8 cellular contexts compared by ENCODE assay signal in the genomic region with DNA sequence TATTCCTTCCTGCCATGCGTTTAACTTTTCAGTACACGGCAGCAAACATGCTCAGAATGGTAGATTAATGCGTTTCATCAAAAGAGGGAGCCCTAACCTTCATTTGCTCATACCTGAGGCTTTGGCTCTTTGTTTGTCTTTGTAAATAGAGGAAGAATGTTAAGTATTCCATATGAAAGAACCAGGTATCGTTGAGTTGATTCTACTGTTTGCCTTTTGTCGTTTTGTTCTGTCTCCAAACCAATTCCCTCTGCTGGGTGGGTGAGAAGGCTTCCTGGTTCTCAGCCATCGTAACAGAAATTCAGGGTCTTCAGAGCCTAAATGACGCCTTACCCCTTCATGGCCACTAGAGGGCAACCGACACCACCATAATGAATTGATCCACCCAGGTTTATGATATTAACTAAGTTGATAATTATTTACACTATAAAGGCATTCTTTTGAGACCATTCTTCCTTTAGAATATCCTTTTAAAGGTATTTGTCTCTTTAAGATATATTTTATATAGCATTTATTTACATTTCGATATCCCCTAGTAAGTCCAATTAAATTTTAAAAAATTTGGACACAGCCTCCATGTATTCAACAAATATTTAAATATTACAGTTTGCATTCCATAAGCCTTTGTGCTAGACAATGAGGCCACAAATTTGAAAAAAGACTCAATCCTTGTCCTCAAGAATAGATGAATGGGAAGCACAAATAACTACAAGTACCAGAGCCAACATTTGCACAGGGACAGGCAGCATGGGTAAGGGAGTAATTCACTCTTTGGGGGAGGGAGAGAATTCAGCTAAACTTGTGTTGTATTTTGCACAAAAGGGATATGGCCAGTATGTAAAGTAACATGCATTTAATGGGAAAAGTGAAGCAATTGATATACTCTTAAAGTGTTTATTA. TPM values are rescaled to one million over a fixed set of nuclear protein-coding genes. Genes with fewer than 3 reads are reported as not detected.
DNase-seq lines count a peak whose midpoint lies in the region; ATAC-seq and TF ChIP-seq lines count a peak whose summit lies in the region.

No MANE protein-coding gene starts in this region.

- TF ChIP-seq EP300 in neural cell (conservative IDR thresholded peaks at IDR 0.05; ENCODE audit: poor library complexity, severe bottlenecking): no peak

- H3K4me2 ChIP-seq in fibroblast of lung (ENCODE audit: extremely low read depth, insufficient read depth, low read length) (peak overlapping the region; percentile 41), neural cell (ENCODE audit: low read length) (peak overlapping the region; percentile 49)

- H3K4me3 ChIP-seq in fibroblast of lung (replicated peaks in 1 of 4; ENCODE audit: control extremely low read depth in 1 of 4, insufficient read depth in 1 of 4, low read depth in 3 of 4, low read length in 4 of 4): peak overlapping the region in 2 of 4 experiments; percentile 5 to 52
- H3K4me3 ChIP-seq in neural cell (ENCODE audit: low read length): peak overlapping the region; percentile 59
- peak overlapping the region; percentile 46 for H3K4me3 ChIP-seq in thymus (ENCODE audit: low read length)

- no peak overlapping the region for H3K9ac ChIP-seq in fibroblast of lung (ENCODE audit: insufficient read depth, low read length)
- H3K9ac ChIP-seq in neural cell (ENCODE audit: low read length): peak overlapping the region; percentile 47

- H4K20me1 ChIP-seq in fibroblast of lung (ENCODE audit: control insufficient read depth, extremely low read depth, insufficient read depth, low read length): no peaks in the 10 kb centered on the region
- H4K20me1 ChIP-seq in neural cell (ENCODE audit: insufficient read depth): no peaks in the 10 kb centered on the region

- H2AFZ ChIP-seq in fibroblast of lung (ENCODE audit: low read length) (no peak overlapping the region), neural cell (ENCODE audit: low read depth, low read length) (no peak overlapping the region)

- WGBS in thymus: 7% methylated on average over 9 of the region's 9 CpGs

- H3K27ac ChIP-seq in fibroblast of lung (ENCODE audit: insufficient read depth, low read length) (no peak overlapping the region), neural cell (ENCODE audit: low read length) (no peak overlapping the region), thymus (ENCODE audit: low read depth) (peak overlapping the region; percentile 2)

- no peaks in the 10 kb centered on the region for H3K4me1 ChIP-seq in fibroblast of lung (ENCODE audit: control insufficient read depth, extremely low read depth, insufficient read depth, low read length)
- no peaks in the 10 kb centered on the region for H3K4me1 ChIP-seq in thymus (ENCODE audit: control insufficient read depth, insufficient read depth, low read length)

- no peaks in the 10 kb centered on the region for H3K79me2 ChIP-seq in fibroblast of lung (ENCODE audit: control insufficient read depth, insufficient read depth, low read length)
- H3K79me2 ChIP-seq in neural cell (replicated peaks; ENCODE audit: insufficient read depth, low read length): no peaks in the 10 kb centered on the region

- H3K9me2 ChIP-seq in neural cell (ENCODE audit: insufficient read depth, low read length): no peaks in the 10 kb centered on the region

- H3K9me3 ChIP-seq in fibroblast of lung (ENCODE audit: control insufficient read depth, insufficient read depth, low read depth, low read length) (no peaks in the 10 kb centered on the region), neural cell (ENCODE audit: low read length) (no peaks in the 10 kb centered on the region), thymus (ENCODE audit: control insufficient read depth) (no peaks in the 10 kb centered on the region)

- ATAC-seq in GM21447 (IDR thresholded peaks at IDR 0.05; ENCODE audit: unreplicated experiment): peak; percentile 88

- peak; percentile 92 for TF ChIP-seq RAD21 in neural cell (conservative IDR thresholded peaks at IDR 0.05)

- no peaks in the 10 kb centered on the region for H3F3A ChIP-seq in neural cell (ENCODE audit: insufficient read depth, low read length, poor library complexity, severe bottlenecking)

- peak; percentile 78 to 82 for TF ChIP-seq CTCF in fibroblast of lung (conservative IDR thresholded peaks at IDR 0.05 in 1 of 2, IDR thresholded peaks at IDR 0.05 in 1 of 2; ENCODE audit: low read depth in 1 of 2, low read length in 2 of 2)
- TF ChIP-seq CTCF in neural cell (IDR thresholded peaks at IDR 0.05; ENCODE audit: poor library complexity, severe bottlenecking): peak; percentile 98

- H3K36me3 ChIP-seq in fibroblast of lung (ENCODE audit: control insufficient read depth, insufficient read depth, low read length) (no peaks in the 10 kb centered on the region), neural cell (ENCODE audit: insufficient read depth, low read length) (no peaks in the 10 kb centered on the region), thymus (ENCODE audit: control insufficient read depth, insufficient read depth) (no peaks in the 10 kb centered on the region)

- DNase-seq in DMS153 treated with DMSO at 0.1 percent for 48 hours (lab: John Stamatoyannopoulos, UW; ENCODE audit: unreplicated experiment): peak; percentile 82
- DNase-seq in HT1080 (ENCODE audit: low read depth): peak; percentile 72
- DNase-seq in NOMO-1 treated with dmso at 0.1 percent for 144 hours (lab: John Stamatoyannopoulos, UW; ENCODE audit: unreplicated experiment): peak; percentile 43
- DNase-seq in activated T-cell treated with anti-CD3 and anti-CD28 coated beads, Interleukin-2, amount 50 U/mL, for 1 hour: peak; percentile 35
- DNase-seq in fibroblast of lung (ENCODE audit: low read depth in 2 of 2): peak; percentile 39 to 74

- H3K27me3 ChIP-seq in fibroblast of lung (ENCODE audit: control insufficient read depth, insufficient read depth, low read length) (peaks cover 7% of the 10 kb centered on the region), neural cell (ENCODE audit: insufficient read depth, low read depth, low read length) (no peaks in the 10 kb centered on the region), thymus (ENCODE audit: control insufficient read depth, insufficient read depth) (no peaks in the 10 kb centered on the region)

TF ChIP-seq in neural cell, 6 proteins besides CTCF, POLR2A, EP300 and RAD21:
- TF ChIP-seq EZH2 (IDR thresholded peaks at IDR 0.05; ENCODE audit: borderline replicate concordance, insufficient read depth, low read length, poor library complexity, severe bottlenecking): no peak
- TF ChIP-seq, protein P1, sequence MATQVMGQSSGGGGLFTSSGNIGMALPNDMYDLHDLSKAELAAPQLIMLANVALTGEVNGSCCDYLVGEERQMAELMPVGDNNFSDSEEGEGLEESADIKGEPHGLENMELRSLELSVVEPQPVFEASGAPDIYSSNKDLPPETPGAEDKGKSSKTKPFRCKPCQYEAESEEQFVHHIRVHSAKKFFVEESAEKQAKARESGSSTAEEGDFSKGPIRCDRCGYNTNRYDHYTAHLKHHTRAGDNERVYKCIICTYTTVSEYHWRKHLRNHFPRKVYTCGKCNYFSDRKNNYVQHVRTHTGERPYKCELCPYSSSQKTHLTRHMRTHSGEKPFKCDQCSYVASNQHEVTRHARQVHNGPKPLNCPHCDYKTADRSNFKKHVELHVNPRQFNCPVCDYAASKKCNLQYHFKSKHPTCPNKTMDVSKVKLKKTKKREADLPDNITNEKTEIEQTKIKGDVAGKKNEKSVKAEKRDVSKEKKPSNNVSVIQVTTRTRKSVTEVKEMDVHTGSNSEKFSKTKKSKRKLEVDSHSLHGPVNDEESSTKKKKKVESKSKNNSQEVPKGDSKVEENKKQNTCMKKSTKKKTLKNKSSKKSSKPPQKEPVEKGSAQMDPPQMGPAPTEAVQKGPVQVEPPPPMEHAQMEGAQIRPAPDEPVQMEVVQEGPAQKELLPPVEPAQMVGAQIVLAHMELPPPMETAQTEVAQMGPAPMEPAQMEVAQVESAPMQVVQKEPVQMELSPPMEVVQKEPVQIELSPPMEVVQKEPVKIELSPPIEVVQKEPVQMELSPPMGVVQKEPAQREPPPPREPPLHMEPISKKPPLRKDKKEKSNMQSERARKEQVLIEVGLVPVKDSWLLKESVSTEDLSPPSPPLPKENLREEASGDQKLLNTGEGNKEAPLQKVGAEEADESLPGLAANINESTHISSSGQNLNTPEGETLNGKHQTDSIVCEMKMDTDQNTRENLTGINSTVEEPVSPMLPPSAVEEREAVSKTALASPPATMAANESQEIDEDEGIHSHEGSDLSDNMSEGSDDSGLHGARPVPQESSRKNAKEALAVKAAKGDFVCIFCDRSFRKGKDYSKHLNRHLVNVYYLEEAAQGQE (IDR thresholded peaks at IDR 0.05; ENCODE audit: borderline replicate concordance): no peak
- peak; percentile 93 for TF ChIP-seq SMC3 (conservative IDR thresholded peaks at IDR 0.05; ENCODE audit: poor library complexity)
- no peak for TF ChIP-seq POLR2AphosphoS5 (IDR thresholded peaks at IDR 0.05)
- TF ChIP-seq MXI1 (conservative IDR thresholded peaks at IDR 0.05; ENCODE audit: poor library complexity, severe bottlenecking): no peak
TF ChIP-seq in neural cell: peak in this region for 1.

RNA-seq across cellular contexts. Expression of gene TIMM21, which starts 48.1 kb away (rescaled TPM):
- total RNA-seq in HT1080 (2014; rRNA removed; shearing (Covaris generic)): 98.5 and 111 TPM in 2 replicates
- 65.5 and 74.0 TPM in 2 replicates for polyA plus RNA-seq in HT1080 (2015; cell fraction: cytosol; rRNA removed)
- polyA plus RNA-seq in HT1080 (2015; cell fraction: nucleus; rRNA removed): 69.5 and 74.4 TPM in 2 replicates
- 20.1 and 21.6 TPM in 2 replicates for total RNA-seq in fibroblast of lung
- 36.6 and 52.0 TPM in 2 replicates for polyA plus RNA-seq in fibroblast of lung
- polyA plus RNA-seq in fibroblast of lung (2012): 32.1 and 47.8 TPM in 2 replicates
- 13.0 and 14.5 TPM in 2 replicates for polyA minus RNA-seq in fibroblast of lung (ENCODE audit: low replicate concordance)
- polyA plus RNA-seq in neural cell: 59.2 and 73.8 TPM in 2 replicates
- 34.1 and 48.3 TPM in 2 replicates for polyA minus RNA-seq in neural cell
- 19.7 TPM for polyA plus RNA-seq in thymus

RNA-seq across cellular contexts. Expression of gene FBXO15, which starts 48.8 kb away (rescaled TPM):
- total RNA-seq in HT1080 (2014; rRNA removed; shearing (Covaris generic)): 0.37 and 1.3 TPM in 2 replicates
- polyA plus RNA-seq in HT1080 (2015; cell fraction: cytosol; rRNA removed): 0.92 and 1.7 TPM in 2 replicates
- 1.4 and 1.9 TPM in 2 replicates for polyA plus RNA-seq in HT1080 (2015; cell fraction: nucleus; rRNA removed)
- total RNA-seq in fibroblast of lung: 0.77 and 0.83 TPM in 2 replicates
- polyA plus RNA-seq in fibroblast of lung: 0.75 and 0.77 TPM in 2 replicates
- 0.50 and 0.93 TPM in 2 replicates for polyA plus RNA-seq in fibroblast of lung (2012)
- 0.96 TPM in 1 of 2 replicates, not detected in the other for polyA minus RNA-seq in fibroblast of lung (ENCODE audit: low replicate concordance)
- 6.1 and 9.2 TPM in 2 replicates for polyA plus RNA-seq in neural cell
- polyA minus RNA-seq in neural cell: 3.7 and 5.1 TPM in 2 replicates
- polyA plus RNA-seq in thymus: 9.5 TPM
